ENCODE assay signal across 24 cellular contexts in the genomic region with DNA sequence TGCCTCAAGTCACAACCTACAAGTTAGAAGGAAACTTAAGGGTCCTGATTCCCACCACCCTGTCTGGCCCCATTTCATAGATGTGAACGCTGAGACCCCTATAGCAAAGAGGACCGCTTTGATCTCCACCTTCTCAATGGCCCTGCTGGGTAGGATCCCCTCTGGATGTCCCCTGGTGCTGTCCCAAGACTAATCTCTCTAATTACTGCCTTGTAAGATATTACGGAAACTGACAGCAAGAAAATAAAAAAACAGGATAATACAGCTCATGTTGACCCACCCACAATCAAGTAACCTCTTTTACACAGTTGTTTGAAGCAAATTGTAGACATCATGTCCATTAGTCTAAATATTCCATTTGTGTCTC. TPM values are rescaled to one million over a fixed set of nuclear protein-coding genes. Genes with fewer than 3 reads are reported as not detected.
DNase-seq lines count a peak whose midpoint lies in the region; ATAC-seq, FAIRE-seq and TF ChIP-seq lines count a peak whose summit lies in the region.
"Had no signal": no experiment of that assay in that cellular context is flagged by ENCODE, and none has a peak within 500 bp of the region (broad histone marks: within the 10 kb centered on the region; RNA-seq: fewer than 3 reads in every experiment).

No MANE protein-coding gene starts in this region.

- POLR2A ChIA-PET in OCI-LY7 (lab: Charles Lee) (interaction anchor here (1.2 kb wide), 1 partner anchor 21 kb away, joined by 3 read pairs; no protein-coding TSS in a partner anchor), K562 (lab: Yijun Ruan, JAX) (interaction anchor here (0.6 to 1.6 kb wide), 7 partner anchors 9 to 361 kb away, joined by 3 to 5 read pairs (median 4); no protein-coding TSS in a partner anchor)

- 2% methylated on average over 3 of the region's 3 CpGs for WGBS in K562 (ENCODE audit: insufficient coverage, low coverage, missing lambda C conversion rate)
- 80 to 94% methylated on average over 3 of the region's 3 CpGs for WGBS in heart right ventricle, 2 donors

- no peaks in the 10 kb centered on the region for H3K36me3 ChIP-seq in BLaER1
- H3K36me3 ChIP-seq in OCI-LY7 (ENCODE audit: insufficient read depth, low read length), result peaks cover 10% of the 10 kb centered on the region; the same call in 1 of the 2 replicates
- H3K36me3 ChIP-seq in K562 (ENCODE audit: control insufficient read depth, insufficient read depth, low read length), result no peaks in the 10 kb centered on the region
- no peaks in the 10 kb centered on the region for H3K36me3 ChIP-seq in heart right ventricle
- H3K36me3 ChIP-seq: HAP-1 had no signal

- peak overlapping the region; percentile 69 for H3K27ac Mint-ChIP-seq in stimulated activated memory B cell treated with anti-CD40 and anti-IgM and Interleukin-4, amounts not matched to agents 10 μg/mL and 1 μg/mL and 100 μg/mL, for 72 hours
- H3K27ac Mint-ChIP-seq: CD4-positive, alpha-beta T cell had no signal

- no peak for DNase-seq in OCI-LY7 (ENCODE audit: low spot score)
- peak in 2 of 4 experiments; percentile 55 to 62 for DNase-seq in K562 (ENCODE audit: extremely low read depth in 1 of 4, low spot score in 3 of 4)
- DNase-seq in NCI-H748 treated with DMSO at 0.1 percent for 48 hours (lab: John Stamatoyannopoulos, UW), result no peak
- no peak for DNase-seq in heart right ventricle
- no peak for DNase-seq in KBM-7
- DNase-seq: 8988T; C1 segment of cervical spinal cord; Caco-2; CD4-positive, alpha-beta T cell; GDM1; GM23248 had no signal

- H3K4me1 Mint-ChIP-seq in stimulated activated memory B cell treated with anti-CD40 and anti-IgM and Interleukin-4, amounts not matched to agents 10 μg/mL and 1 μg/mL and 100 μg/mL, for 72 hours, result peaks cover 53% of the 10 kb centered on the region

- no peaks in the 10 kb centered on the region for H3K9me3 Mint-ChIP-seq in stimulated activated memory B cell treated with anti-CD40 and anti-IgM and Interleukin-4, amounts not matched to agents 10 μg/mL and 1 μg/mL and 100 μg/mL, for 72 hours
- H3K9me3 Mint-ChIP-seq: CD4-positive, alpha-beta T cell; IgD-negative memory B cell had no signal

- H3K79me2 ChIP-seq in OCI-LY7 (ENCODE audit: insufficient read depth, low read depth, low read length), result no peaks in the 10 kb centered on the region
- H3K79me2 ChIP-seq in K562 (ENCODE audit: control insufficient read depth, insufficient read depth, low read length), result no peaks in the 10 kb centered on the region

- peak overlapping the region; percentile 35; the same call in 1 of the 2 replicates for H3K27ac ChIP-seq in BLaER1
- peak overlapping the region; percentile 3 for H3K27ac ChIP-seq in OCI-LY7 (ENCODE audit: low read depth, low read length, poor library complexity, severe bottlenecking)
- no peak overlapping the region for H3K27ac ChIP-seq in K562 (ENCODE audit: extremely low read depth, low read depth, low read length)
- no peak overlapping the region for H3K27ac ChIP-seq in heart right ventricle
- H3K27ac ChIP-seq: GM23248, HL-60 had no signal

- H3K9me3 ChIP-seq in BLaER1, result no peaks in the 10 kb centered on the region
- no peaks in the 10 kb centered on the region for H3K9me3 ChIP-seq in OCI-LY7 (ENCODE audit: low read length)
- no peaks in the 10 kb centered on the region for H3K9me3 ChIP-seq in K562 (replicated peaks; ENCODE audit: control insufficient read depth, insufficient read depth, low read depth, low read length)
- H3K9me3 ChIP-seq in heart right ventricle, result no peaks in the 10 kb centered on the region
- H3K9me3 ChIP-seq: Caco-2, HAP-1 had no signal

- TF ChIP-seq CTCF in OCI-LY7 (conservative IDR thresholded peaks at IDR 0.05; ENCODE audit: low read length) (no peak), K562 (IDR thresholded peaks at IDR 0.05 in 2 of 3, conservative IDR thresholded peaks at IDR 0.05 in 1 of 3; ENCODE audit: insufficient read depth in 2 of 3, low read depth in 1 of 3, low read length in 3 of 3) (no peak), heart right ventricle (IDR thresholded peaks at IDR 0.05) (no peak)

- intact Hi-C loops in OCI-LY7 (cut with micrococcal nuclease; ENCODE audit: unreplicated experiment) (no loop called here), K562 (cut with micrococcal nuclease) (loop anchor here (2.0 kb wide), 2 partner anchors 14 to 22 kb away; a partner anchor contains a TSS), heart right ventricle (cut with DNase I) (no loop called here)

- peaks cover 16% of the 10 kb centered on the region for H4K20me1 ChIP-seq in BLaER1
- H4K20me1 ChIP-seq in OCI-LY7 (ENCODE audit: insufficient read depth, low read length), result no peaks in the 10 kb centered on the region; the same call in 1 of the 2 replicates
- peaks cover 65% of the 10 kb centered on the region for H4K20me1 ChIP-seq in K562 (replicated peaks; ENCODE audit: control insufficient read depth, insufficient read depth, low read length)

- no peak for FAIRE-seq in K562 (lab: Jason Lieb, UNC)
- FAIRE-seq: D721Med, GM12892, GM18507, HTR-8/SVneo had no signal

- BruUV-seq in OCI-LY7 (replicated peaks; lab: Mats Ljungman, UMichigan), result no TSS peak
- BruUV-seq in K562 (replicated peaks; lab: Mats Ljungman, UMichigan), result no TSS peak

- H3K4me3 ChIP-seq in BLaER1 (no peak overlapping the region), OCI-LY7 (ENCODE audit: low read depth, low read length, poor library complexity, severe bottlenecking) (no peak overlapping the region), K562 (no peak overlapping the region), heart right ventricle (no peak overlapping the region)
- H3K4me3 ChIP-seq: GM23248, HAP-1 had no signal

- H2AFZ ChIP-seq in OCI-LY7 (ENCODE audit: low read length) (no peak overlapping the region), K562 (ENCODE audit: low read depth, low read length) (no peak overlapping the region)
- H2AFZ ChIP-seq: GM23248 had no signal

- ATAC-seq in K562 (no peak), heart right ventricle (no peak)
- ATAC-seq in stimulated activated memory B cell treated with anti-CD40 and anti-IgM and Interleukin-4, amounts not matched to agents 10 μg/mL and 1 μg/mL and 100 μg/mL, for 72 hours, result no peak

- H3K4me3 Mint-ChIP-seq in stimulated activated memory B cell treated with anti-CD40 and anti-IgM and Interleukin-4, amounts not matched to agents 10 μg/mL and 1 μg/mL and 100 μg/mL, for 72 hours, result no peak overlapping the region
- H3K4me3 Mint-ChIP-seq: CD4-positive, alpha-beta T cell had no signal

- in situ Hi-C loops in K562 (cut with MboI) (no loop called here), KBM-7 (cut with MboI; ENCODE audit: low pct_unique_long_range_greater_than_20kb, low sequenced_read_pairs) (no loop called here)

- CTCF ChIA-PET in OCI-LY7 (lab: Charles Lee; ENCODE audit: unreplicated experiment) (no interaction called here), K562 (lab: Yijun Ruan, JAX; ENCODE audit: low intra/inter-chr PET ratio) (no interaction called here)

- H3K9me1 ChIP-seq in K562 (ENCODE audit: control insufficient read depth, insufficient read depth, low read length), result peaks cover 3% of the 10 kb centered on the region

- no peak overlapping the region for H3K9ac ChIP-seq in BLaER1
- H3K9ac ChIP-seq in K562 (ENCODE audit: insufficient read depth in 1 of 2, low read depth in 2 of 2, low read length in 2 of 2), result no peak overlapping the region
- H3K9ac ChIP-seq: GM23248 had no signal

- H3K9me2 ChIP-seq in OCI-LY7 (ENCODE audit: insufficient read depth, low read length), result no peaks in the 10 kb centered on the region

- no peak for TF ChIP-seq POLR2A in K562 (conservative IDR thresholded peaks at IDR 0.05)

- H3K4me1 ChIP-seq in BLaER1, result peaks cover 84% of the 10 kb centered on the region
- H3K4me1 ChIP-seq in OCI-LY7 (ENCODE audit: insufficient read depth, low read length, poor library complexity, severe bottlenecking), result peaks cover 47% of the 10 kb centered on the region
- H3K4me1 ChIP-seq in K562 (replicated peaks in 1 of 2; ENCODE audit: control insufficient read depth in 2 of 2, insufficient read depth in 2 of 2, low read length in 2 of 2), result no peaks in the 10 kb centered on the region
- no peaks in the 10 kb centered on the region for H3K4me1 ChIP-seq in heart right ventricle
- H3K4me1 ChIP-seq: Caco-2, HAP-1 had no signal

- H3K27me3 ChIP-seq in BLaER1 (no peaks in the 10 kb centered on the region), K562 (ENCODE audit: control insufficient read depth in 2 of 2, insufficient read depth in 2 of 2, low read length in 2 of 2) (peaks cover 46 to 71% of the 10 kb centered on the region in 2 experiments), heart right ventricle (peaks cover 0 to 17% (median 0%) of the 10 kb centered on the region in 7 donors)

- peaks cover 12% of the 10 kb centered on the region for H3K36me3 Mint-ChIP-seq in stimulated activated memory B cell treated with anti-CD40 and anti-IgM and Interleukin-4, amounts not matched to agents 10 μg/mL and 1 μg/mL and 100 μg/mL, for 72 hours
- H3K36me3 Mint-ChIP-seq: IgD-negative memory B cell had no signal

- H3K4me2 ChIP-seq in BLaER1, result no peak overlapping the region
- no peak overlapping the region for H3K4me2 ChIP-seq in OCI-LY7 (ENCODE audit: low read length)
- H3K4me2 ChIP-seq in K562 (ENCODE audit: insufficient read depth, low read length), result no peak overlapping the region

- no peak for TF ChIP-seq EP300 in K562 (IDR thresholded peaks at IDR 0.05; ENCODE audit: low read length)

- H3K27me3 Mint-ChIP-seq in stimulated activated memory B cell treated with anti-CD40 and anti-IgM and Interleukin-4, amounts not matched to agents 10 μg/mL and 1 μg/mL and 100 μg/mL, for 72 hours, result no peaks in the 10 kb centered on the region

- TF ChIP-seq RAD21 in K562 (CRISPR knock-in tag; conservative IDR thresholded peaks at IDR 0.05 in 1 of 2, IDR thresholded peaks at IDR 0.05 in 1 of 2), result no peak

RNA-seq across cellular contexts. Expression of a gene that starts 20.9 kb away (rescaled TPM):
- total RNA-seq in OCI-LY7 (2014; rRNA removed; shearing (Covaris generic)), result 219 TPM in 2 replicates
- total RNA-seq in OCI-LY7 (2022) (364 and 387 TPM in 2 replicates), K562 (2014; rRNA removed) (not detected in 2 replicates), K562 (2014; rRNA removed; fragmentation: Illumina TruSeq; extraction: Trizol) (not detected in 2 replicates), K562 (2015; rRNA removed; fragmentation: Illumina TruSeq; extraction: Trizol) (not detected in 2 replicates), K562 (2021) (not detected in 2 replicates), heart right ventricle (1 to 10 TPM in 2 of 10 donors, under 1 TPM in 4, not detected in 4; 0.26 to 4.4 (median 0.75) TPM)
- total RNA-seq in K562 (2011; cell fraction: chromatin; rRNA removed; ENCODE audit: low replicate concordance), result not detected in 2 replicates
- total RNA-seq in K562 (2011; cell fraction: nucleolus; rRNA removed), result not detected in 2 replicates
- not detected in 2 replicates for total RNA-seq in K562 (2011; cell fraction: nucleoplasm; rRNA removed)
- polyA plus RNA-seq in K562 (2011; rRNA removed) (not detected in 2 replicates), K562 (2014; fragmentation: Illumina TruSeq; extraction: Trizol) (not detected in 2 replicates), K562 (2014; fragmentation: Nextera tagmentation; extraction: Ambion mirVana) (not detected), K562 (2014; rRNA removed) (not detected in 2 replicates), heart right ventricle (under 1 TPM in 1 of 2 donors, not detected in 1; 0.32 TPM)
- not detected in 2 replicates for polyA plus RNA-seq in K562 (2011; cell fraction: cytosol; rRNA removed)
- not detected in 2 replicates for polyA plus RNA-seq in K562 (2011; cell fraction: nucleus; rRNA removed)
- not detected in 2 replicates for polyA plus RNA-seq in K562 (2012)
- not detected in 2 replicates for polyA minus RNA-seq in K562 (2011; rRNA and poly(A)+ RNA removed)
- polyA minus RNA-seq in K562 (2011; cell fraction: cytosol; rRNA and poly(A)+ RNA removed), result not detected in 2 replicates
- not detected in 2 replicates for polyA minus RNA-seq in K562 (2011; cell fraction: nucleus; rRNA and poly(A)+ RNA removed)
- total RNA-seq: A673; Caco-2; CD4-positive, alpha-beta T cell; Daoy; GM23248; H4 had no signal
- polyA plus RNA-seq: AG04450, GM23248 had no signal

Comparison
In these comparisons a context has a peak if more than half of its experiments do, and no peak if none do; other contexts are left out.
1. H3K27ac ChIP-seq: peak in BLaER1 (single experiment) and OCI-LY7 (single experiment); none in K562 (single experiment) and heart right ventricle (0 of 10).
2. RNA of a gene that starts 20.9 kb away (total RNA-seq): 219 to 387 TPM in OCI-LY7; 0.26 to 4.4 TPM in heart right ventricle and not detected in K562; every median in the first group is over 10 times any median in the second.